ENCODE assay signal across 8 cellular contexts in the genomic region with DNA sequence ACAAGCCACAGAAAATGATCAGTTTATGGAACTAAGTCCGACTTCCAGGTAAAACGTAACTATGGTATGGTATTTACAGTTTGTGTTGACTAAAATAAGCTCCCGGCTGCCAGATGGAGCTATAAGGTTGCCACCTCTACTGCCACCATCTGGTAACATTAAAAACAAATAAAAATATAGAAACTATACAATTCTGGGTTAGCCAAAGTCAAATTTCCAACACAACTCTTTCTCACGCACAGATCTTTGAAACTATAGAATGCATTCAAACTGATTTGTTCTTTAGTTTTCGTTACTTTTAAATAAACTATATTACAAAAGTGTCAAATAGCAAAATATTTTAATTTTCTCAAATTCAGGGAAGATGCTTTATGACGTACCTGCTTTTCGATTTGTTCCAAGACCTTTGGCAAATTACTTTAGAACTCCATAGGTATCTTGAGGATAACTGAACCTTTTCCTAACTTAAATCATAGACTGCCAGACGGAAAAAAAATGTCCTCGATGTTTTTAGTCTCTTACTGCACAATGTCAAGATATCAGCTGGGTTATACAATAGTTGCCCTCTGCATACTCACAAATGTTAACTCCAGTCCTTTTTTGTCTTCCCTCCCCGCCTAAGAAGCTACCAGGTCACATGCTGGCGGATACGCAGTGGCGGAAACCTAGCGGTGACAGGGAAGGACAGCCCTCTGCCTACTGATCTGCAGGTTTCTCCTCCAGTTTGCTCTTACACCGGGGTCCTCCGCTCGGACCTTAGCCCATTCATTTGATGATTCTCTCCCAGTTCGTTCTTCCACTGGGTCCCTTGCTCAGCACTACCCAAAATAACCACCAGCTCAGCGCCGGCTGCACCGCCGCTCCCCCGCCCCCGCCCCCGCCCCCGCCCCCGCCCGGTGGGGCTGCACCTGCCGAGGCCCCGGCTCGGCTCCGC. TPM values are rescaled to one million over a fixed set of nuclear protein-coding genes. Genes with fewer than 3 reads are reported as not detected.
DNase-seq lines count a peak whose midpoint lies in the region; ATAC-seq and TF ChIP-seq lines count a peak whose summit lies in the region.

No MANE protein-coding gene starts in this region.

- intact Hi-C loops in ascending aorta (cut with DNase I) = loop anchor here (5.0 to 10.0 kb wide), 3 partner anchors 201 to 1952 kb away; partner anchors contain the start of genes CGAS, COL12A1 and SENP6
- intact Hi-C loops in right cardiac atrium (cut with DNase I) = loop anchor here in 1 of 4 donors (5.0 kb wide), 1 partner anchor 136 kb away; no protein-coding TSS in a partner anchor

- H3K9ac ChIP-seq in rectal smooth muscle tissue (ENCODE audit: low read length) = no peak overlapping the region

- peak; percentile 54 for DNase-seq in NCI-H1092 treated with DMSO at 0.1 percent for 48 hours (lab: John Stamatoyannopoulos, UW)
- DNase-seq in T follicular helper cell (ENCODE audit: low read depth) = peak; percentile 57
- DNase-seq in ascending aorta (ENCODE audit: low spot score in 2 of 2) = peak; percentile 12 to 77
- peak; percentile 55 to 82 (median 76) for DNase-seq in right cardiac atrium
- DNase-seq in mesenteric fat pad (ENCODE audit: low spot score) = no peak

- no peaks in the 10 kb centered on the region for H3K27me3 ChIP-seq in ascending aorta
- no peaks in the 10 kb centered on the region for H3K27me3 ChIP-seq in right cardiac atrium (ENCODE audit: control insufficient read depth, insufficient read depth)
- H3K27me3 ChIP-seq in rectal smooth muscle tissue (ENCODE audit: control insufficient read depth, insufficient read depth, low read length) = no peaks in the 10 kb centered on the region

- H3K4me3 ChIP-seq in ascending aorta (peak overlapping the region; percentile 91 to 100), right cardiac atrium (ENCODE audit: low read length) (peak overlapping the region; percentile 91), rectal smooth muscle tissue (ENCODE audit: low read length) (peak overlapping the region; percentile 95)

- TF ChIP-seq CTCF in GM12874 (IDR thresholded peaks at IDR 0.05; ENCODE audit: insufficient read depth, low read depth, low read length) (peak; percentile 13; the same call in 1 of the 2 replicates), ascending aorta (IDR thresholded peaks at IDR 0.05) (peak; percentile 8 to 35 (median 22))

- 3% methylated on average over 32 of the region's 32 CpGs for WGBS in right cardiac atrium

- H3K4me1 ChIP-seq in ascending aorta (peaks cover 0 to 7% of the 10 kb centered on the region in 2 donors), right cardiac atrium (ENCODE audit: control insufficient read depth, insufficient read depth, low read length) (no peaks in the 10 kb centered on the region), rectal smooth muscle tissue (ENCODE audit: control insufficient read depth, insufficient read depth, low read length) (no peaks in the 10 kb centered on the region)

- H3K36me3 ChIP-seq in ascending aorta (no peaks in the 10 kb centered on the region), rectal smooth muscle tissue (ENCODE audit: control insufficient read depth, insufficient read depth, low read length) (peaks cover 3% of the 10 kb centered on the region)

- no peaks in the 10 kb centered on the region for H3K9me3 ChIP-seq in ascending aorta
- no peaks in the 10 kb centered on the region for H3K9me3 ChIP-seq in right cardiac atrium (ENCODE audit: control insufficient read depth, low read length)

- H3K27ac ChIP-seq in ascending aorta (peak overlapping the region; percentile 97 to 98), right cardiac atrium (ENCODE audit: low read length) (peak overlapping the region; percentile 94), rectal smooth muscle tissue (ENCODE audit: low read depth, low read length) (peak overlapping the region; percentile 96)

- ATAC-seq in HG02678 (IDR thresholded peaks at IDR 0.05; ENCODE audit: unreplicated experiment) = peak; percentile 39
- peak; percentile 58 to 60 for ATAC-seq in right cardiac atrium

RNA-seq across cellular contexts. Expression of gene SLC17A5, which starts 0.9 kb away (rescaled TPM):
- 23.2 TPM for total RNA-seq in ascending aorta
- total RNA-seq in right cardiac atrium = 10 to 100 TPM in 1 of 4 donors, 1 to 10 TPM in 3; 6.1 to 13.1 (median 8.0) TPM
- 5.2 TPM for polyA plus RNA-seq in right cardiac atrium
- 21.4 TPM for total RNA-seq in mesenteric fat pad

RNA-seq across cellular contexts. Expression of gene CD109, which starts 43.1 kb away (rescaled TPM):
- total RNA-seq in ascending aorta (17.6 TPM), right cardiac atrium (10 to 100 TPM; 18.4 to 36.5 (median 31.0) TPM), mesenteric fat pad (10.8 TPM)
- polyA plus RNA-seq in right cardiac atrium = 6.6 TPM
